ENCODE assay signal across 1 cellular context in the genomic region with DNA sequence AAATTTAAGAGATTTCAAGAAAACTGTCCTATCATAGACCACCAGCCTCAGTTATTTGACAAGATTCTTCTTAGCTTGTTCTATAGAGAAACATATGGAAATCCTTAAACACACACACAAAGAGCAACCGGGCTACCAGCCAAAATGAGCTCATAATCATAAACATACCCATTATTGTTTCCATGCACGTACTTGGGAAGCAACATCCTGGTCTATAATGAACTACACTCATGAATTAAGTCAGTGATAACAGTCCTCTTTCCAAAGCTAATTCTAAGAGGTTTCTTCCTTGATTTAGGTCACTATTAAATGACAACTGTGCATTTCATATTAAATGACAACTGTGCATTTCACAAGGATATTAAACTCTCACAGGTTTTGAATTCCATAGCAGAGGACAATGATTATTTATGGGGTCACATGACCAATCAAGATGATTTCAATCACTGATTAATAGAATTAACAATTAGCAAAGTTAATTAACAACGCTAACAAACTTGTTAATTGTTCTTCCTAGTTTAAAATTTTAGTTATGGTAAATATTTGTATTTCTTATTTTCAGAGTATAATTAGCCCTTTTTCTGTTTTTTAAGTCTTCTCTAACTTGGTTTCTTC.
TF ChIP-seq lines count a peak whose summit lies in the region.

No MANE protein-coding gene starts in this region.

TF ChIP-seq in HEK293, 187 proteins besides CTCF, POLR2A, EP300 and RAD21 (continued from another document and continues in another):
- TF ChIP-seq ZNF266 (tag by site-specific recombination; IDR thresholded peaks at IDR 0.05; ENCODE audit: low read depth), result no peak
- peak; percentile 98 for TF ChIP-seq SP7 (tag by site-specific recombination; IDR thresholded peaks at IDR 0.05)
- TF ChIP-seq ZNF610 (tag by site-specific recombination; IDR thresholded peaks at IDR 0.05; ENCODE audit: borderline replicate concordance), result no peak
- no peak for TF ChIP-seq ZNF529 (tag by site-specific recombination; IDR thresholded peaks at IDR 0.05; ENCODE audit: insufficient replicate concordance)
- TF ChIP-seq, protein P1, sequence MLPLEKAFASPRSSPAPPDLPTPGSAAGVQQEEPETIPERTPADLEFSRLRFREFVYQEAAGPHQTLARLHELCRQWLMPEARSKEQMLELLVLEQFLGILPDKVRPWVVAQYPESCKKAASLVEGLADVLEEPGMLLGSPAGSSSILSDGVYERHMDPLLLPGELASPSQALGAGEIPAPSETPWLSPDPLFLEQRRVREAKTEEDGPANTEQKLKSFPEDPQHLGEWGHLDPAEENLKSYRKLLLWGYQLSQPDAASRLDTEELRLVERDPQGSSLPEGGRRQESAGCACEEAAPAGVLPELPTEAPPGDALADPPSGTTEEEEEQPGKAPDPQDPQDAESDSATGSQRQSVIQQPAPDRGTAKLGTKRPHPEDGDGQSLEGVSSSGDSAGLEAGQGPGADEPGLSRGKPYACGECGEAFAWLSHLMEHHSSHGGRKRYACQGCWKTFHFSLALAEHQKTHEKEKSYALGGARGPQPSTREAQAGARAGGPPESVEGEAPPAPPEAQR (tag by site-specific recombination; IDR thresholded peaks at IDR 0.05), result no peak
- TF ChIP-seq, protein P2, sequence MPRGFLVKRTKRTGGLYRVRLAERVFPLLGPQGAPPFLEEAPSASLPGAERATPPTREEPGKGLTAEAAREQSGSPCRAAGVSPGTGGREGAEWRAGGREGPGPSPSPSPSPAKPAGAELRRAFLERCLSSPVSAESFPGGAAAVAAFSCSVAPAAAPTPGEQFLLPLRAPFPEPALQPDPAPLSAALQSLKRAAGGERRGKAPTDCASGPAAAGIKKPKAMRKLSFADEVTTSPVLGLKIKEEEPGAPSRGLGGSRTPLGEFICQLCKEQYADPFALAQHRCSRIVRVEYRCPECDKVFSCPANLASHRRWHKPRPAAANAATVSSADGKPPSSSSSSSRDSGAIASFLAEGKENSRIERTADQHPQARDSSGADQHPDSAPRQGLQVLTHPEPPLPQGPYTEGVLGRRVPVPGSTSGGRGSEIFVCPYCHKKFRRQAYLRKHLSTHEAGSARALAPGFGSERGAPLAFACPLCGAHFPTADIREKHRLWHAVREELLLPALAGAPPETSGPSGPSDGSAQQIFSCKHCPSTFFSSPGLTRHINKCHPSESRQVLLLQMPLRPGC (tag by site-specific recombination; IDR thresholded peaks at IDR 0.05), result peak; percentile 85
- no peak for TF ChIP-seq ZNF169 (tag by site-specific recombination; IDR thresholded peaks at IDR 0.05)
- TF ChIP-seq BCL11B (tag by site-specific recombination; IDR thresholded peaks at IDR 0.05; ENCODE audit: low read depth), result peak; percentile 67; the same call in 1 of the 2 replicates
- TF ChIP-seq, protein P3, sequence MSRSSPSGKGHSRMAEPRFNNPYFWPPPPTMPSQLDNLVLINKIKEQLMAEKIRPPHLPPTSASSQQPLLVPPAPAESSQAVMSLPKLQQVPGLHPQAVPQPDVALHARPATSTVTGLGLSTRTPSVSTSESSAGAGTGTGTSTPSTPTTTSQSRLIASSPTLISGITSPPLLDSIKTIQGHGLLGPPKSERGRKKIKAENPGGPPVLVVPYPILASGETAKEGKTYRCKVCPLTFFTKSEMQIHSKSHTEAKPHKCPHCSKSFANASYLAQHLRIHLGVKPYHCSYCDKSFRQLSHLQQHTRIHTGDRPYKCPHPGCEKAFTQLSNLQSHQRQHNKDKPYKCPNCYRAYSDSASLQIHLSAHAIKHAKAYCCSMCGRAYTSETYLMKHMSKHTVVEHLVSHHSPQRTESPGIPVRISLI (tag by site-specific recombination; IDR thresholded peaks at IDR 0.05), result 0 out of 2 replicates have a peak, but pooled peaks have one; percentile 17
- TF ChIP-seq REPIN1 (tag by site-specific recombination; IDR thresholded peaks at IDR 0.05; ENCODE audit: low read depth), result no peak; the same call in 1 of the 2 replicates
- no peak for TF ChIP-seq ZNF548 (tag by site-specific recombination; IDR thresholded peaks at IDR 0.05)
- no peak for TF ChIP-seq YY1 (tag by site-specific recombination; IDR thresholded peaks at IDR 0.05)
- 0 out of 2 replicates have a peak, but pooled peaks have one; percentile 49 for TF ChIP-seq HOXD13 (CRISPR knock-in tag; IDR thresholded peaks at IDR 0.05; ENCODE audit: borderline replicate concordance)
- TF ChIP-seq SCRT2 (tag by site-specific recombination; IDR thresholded peaks at IDR 0.05), result peak; percentile 79
- TF ChIP-seq, protein P4, sequence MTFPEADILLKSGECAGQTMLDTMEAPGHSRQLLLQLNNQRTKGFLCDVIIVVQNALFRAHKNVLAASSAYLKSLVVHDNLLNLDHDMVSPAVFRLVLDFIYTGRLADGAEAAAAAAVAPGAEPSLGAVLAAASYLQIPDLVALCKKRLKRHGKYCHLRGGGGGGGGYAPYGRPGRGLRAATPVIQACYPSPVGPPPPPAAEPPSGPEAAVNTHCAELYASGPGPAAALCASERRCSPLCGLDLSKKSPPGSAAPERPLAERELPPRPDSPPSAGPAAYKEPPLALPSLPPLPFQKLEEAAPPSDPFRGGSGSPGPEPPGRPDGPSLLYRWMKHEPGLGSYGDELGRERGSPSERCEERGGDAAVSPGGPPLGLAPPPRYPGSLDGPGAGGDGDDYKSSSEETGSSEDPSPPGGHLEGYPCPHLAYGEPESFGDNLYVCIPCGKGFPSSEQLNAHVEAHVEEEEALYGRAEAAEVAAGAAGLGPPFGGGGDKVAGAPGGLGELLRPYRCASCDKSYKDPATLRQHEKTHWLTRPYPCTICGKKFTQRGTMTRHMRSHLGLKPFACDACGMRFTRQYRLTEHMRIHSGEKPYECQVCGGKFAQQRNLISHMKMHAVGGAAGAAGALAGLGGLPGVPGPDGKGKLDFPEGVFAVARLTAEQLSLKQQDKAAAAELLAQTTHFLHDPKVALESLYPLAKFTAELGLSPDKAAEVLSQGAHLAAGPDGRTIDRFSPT (tag by site-specific recombination; IDR thresholded peaks at IDR 0.05), result peak; percentile 84
- 0 out of 2 replicates have a peak, but pooled peaks have one; percentile 39 for TF ChIP-seq KLF8 (tag by site-specific recombination; IDR thresholded peaks at IDR 0.05)
- TF ChIP-seq, protein P5, sequence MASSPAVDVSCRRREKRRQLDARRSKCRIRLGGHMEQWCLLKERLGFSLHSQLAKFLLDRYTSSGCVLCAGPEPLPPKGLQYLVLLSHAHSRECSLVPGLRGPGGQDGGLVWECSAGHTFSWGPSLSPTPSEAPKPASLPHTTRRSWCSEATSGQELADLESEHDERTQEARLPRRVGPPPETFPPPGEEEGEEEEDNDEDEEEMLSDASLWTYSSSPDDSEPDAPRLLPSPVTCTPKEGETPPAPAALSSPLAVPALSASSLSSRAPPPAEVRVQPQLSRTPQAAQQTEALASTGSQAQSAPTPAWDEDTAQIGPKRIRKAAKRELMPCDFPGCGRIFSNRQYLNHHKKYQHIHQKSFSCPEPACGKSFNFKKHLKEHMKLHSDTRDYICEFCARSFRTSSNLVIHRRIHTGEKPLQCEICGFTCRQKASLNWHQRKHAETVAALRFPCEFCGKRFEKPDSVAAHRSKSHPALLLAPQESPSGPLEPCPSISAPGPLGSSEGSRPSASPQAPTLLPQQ (tag by site-specific recombination; IDR thresholded peaks at IDR 0.05), result peak; percentile 42; the same call in 1 of the 2 replicates
- TF ChIP-seq ZNF214 (tag by site-specific recombination; IDR thresholded peaks at IDR 0.05; ENCODE audit: borderline replicate concordance), result no peak
- TF ChIP-seq ZFP69B (tag by site-specific recombination; IDR thresholded peaks at IDR 0.05), result peak; percentile 48; the same call in 1 of the 2 replicates
- TF ChIP-seq, protein P6, sequence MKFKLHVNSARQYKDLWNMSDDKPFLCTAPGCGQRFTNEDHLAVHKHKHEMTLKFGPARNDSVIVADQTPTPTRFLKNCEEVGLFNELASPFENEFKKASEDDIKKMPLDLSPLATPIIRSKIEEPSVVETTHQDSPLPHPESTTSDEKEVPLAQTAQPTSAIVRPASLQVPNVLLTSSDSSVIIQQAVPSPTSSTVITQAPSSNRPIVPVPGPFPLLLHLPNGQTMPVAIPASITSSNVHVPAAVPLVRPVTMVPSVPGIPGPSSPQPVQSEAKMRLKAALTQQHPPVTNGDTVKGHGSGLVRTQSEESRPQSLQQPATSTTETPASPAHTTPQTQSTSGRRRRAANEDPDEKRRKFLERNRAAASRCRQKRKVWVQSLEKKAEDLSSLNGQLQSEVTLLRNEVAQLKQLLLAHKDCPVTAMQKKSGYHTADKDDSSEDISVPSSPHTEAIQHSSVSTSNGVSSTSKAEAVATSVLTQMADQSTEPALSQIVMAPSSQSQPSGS (tag by site-specific recombination; IDR thresholded peaks at IDR 0.05; ENCODE audit: low read depth), result peak; percentile 61
- TF ChIP-seq SCRT1 (tag by site-specific recombination; IDR thresholded peaks at IDR 0.05; ENCODE audit: borderline replicate concordance), result 0 out of 2 replicates have a peak, but pooled peaks have one; percentile 32
- TF ChIP-seq ZEB2 (tag by site-specific recombination; IDR thresholded peaks at IDR 0.05), result peak; percentile 96
- TF ChIP-seq, protein P7, sequence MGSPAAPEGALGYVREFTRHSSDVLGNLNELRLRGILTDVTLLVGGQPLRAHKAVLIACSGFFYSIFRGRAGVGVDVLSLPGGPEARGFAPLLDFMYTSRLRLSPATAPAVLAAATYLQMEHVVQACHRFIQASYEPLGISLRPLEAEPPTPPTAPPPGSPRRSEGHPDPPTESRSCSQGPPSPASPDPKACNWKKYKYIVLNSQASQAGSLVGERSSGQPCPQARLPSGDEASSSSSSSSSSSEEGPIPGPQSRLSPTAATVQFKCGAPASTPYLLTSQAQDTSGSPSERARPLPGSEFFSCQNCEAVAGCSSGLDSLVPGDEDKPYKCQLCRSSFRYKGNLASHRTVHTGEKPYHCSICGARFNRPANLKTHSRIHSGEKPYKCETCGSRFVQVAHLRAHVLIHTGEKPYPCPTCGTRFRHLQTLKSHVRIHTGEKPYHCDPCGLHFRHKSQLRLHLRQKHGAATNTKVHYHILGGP (tag by site-specific recombination; IDR thresholded peaks at IDR 0.05), result 0 out of 2 replicates have a peak, but pooled peaks have one; percentile 8
- TF ChIP-seq ZNF629 (tag by site-specific recombination; IDR thresholded peaks at IDR 0.05), result peak; percentile 90
- TF ChIP-seq, protein P8, sequence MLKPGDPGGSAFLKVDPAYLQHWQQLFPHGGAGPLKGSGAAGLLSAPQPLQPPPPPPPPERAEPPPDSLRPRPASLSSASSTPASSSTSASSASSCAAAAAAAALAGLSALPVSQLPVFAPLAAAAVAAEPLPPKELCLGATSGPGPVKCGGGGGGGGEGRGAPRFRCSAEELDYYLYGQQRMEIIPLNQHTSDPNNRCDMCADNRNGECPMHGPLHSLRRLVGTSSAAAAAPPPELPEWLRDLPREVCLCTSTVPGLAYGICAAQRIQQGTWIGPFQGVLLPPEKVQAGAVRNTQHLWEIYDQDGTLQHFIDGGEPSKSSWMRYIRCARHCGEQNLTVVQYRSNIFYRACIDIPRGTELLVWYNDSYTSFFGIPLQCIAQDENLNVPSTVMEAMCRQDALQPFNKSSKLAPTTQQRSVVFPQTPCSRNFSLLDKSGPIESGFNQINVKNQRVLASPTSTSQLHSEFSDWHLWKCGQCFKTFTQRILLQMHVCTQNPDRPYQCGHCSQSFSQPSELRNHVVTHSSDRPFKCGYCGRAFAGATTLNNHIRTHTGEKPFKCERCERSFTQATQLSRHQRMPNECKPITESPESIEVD (tag by site-specific recombination; IDR thresholded peaks at IDR 0.05), result peak; percentile 88
- TF ChIP-seq ZNF747 (tag by site-specific recombination; IDR thresholded peaks at IDR 0.05), result no peak
- no peak for TF ChIP-seq ZNF707 (tag by site-specific recombination; IDR thresholded peaks at IDR 0.05)
- TF ChIP-seq ZNF24 (tag by site-specific recombination; IDR thresholded peaks at IDR 0.05), result peak; percentile 77
- TF ChIP-seq ZNF549 (tag by site-specific recombination; IDR thresholded peaks at IDR 0.05), result no peak; the same call in 1 of the 2 replicates
- no peak for TF ChIP-seq ZNF16 (tag by site-specific recombination; IDR thresholded peaks at IDR 0.05; ENCODE audit: low read depth)
- TF ChIP-seq, protein P9, sequence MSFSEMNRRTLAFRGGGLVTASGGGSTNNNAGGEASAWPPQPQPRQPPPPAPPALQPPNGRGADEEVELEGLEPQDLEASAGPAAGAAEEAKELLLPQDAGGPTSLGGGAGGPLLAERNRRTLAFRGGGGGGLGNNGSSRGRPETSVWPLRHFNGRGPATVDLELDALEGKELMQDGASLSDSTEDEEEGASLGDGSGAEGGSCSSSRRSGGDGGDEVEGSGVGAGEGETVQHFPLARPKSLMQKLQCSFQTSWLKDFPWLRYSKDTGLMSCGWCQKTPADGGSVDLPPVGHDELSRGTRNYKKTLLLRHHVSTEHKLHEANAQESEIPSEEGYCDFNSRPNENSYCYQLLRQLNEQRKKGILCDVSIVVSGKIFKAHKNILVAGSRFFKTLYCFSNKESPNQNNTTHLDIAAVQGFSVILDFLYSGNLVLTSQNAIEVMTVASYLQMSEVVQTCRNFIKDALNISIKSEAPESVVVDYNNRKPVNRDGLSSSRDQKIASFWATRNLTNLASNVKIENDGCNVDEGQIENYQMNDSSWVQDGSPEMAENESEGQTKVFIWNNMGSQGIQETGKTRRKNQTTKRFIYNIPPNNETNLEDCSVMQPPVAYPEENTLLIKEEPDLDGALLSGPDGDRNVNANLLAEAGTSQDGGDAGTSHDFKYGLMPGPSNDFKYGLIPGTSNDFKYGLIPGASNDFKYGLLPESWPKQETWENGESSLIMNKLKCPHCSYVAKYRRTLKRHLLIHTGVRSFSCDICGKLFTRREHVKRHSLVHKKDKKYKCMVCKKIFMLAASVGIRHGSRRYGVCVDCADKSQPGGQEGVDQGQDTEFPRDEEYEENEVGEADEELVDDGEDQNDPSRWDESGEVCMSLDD (tag by site-specific recombination; IDR thresholded peaks at IDR 0.05), result no peak
- TF ChIP-seq, protein P10, sequence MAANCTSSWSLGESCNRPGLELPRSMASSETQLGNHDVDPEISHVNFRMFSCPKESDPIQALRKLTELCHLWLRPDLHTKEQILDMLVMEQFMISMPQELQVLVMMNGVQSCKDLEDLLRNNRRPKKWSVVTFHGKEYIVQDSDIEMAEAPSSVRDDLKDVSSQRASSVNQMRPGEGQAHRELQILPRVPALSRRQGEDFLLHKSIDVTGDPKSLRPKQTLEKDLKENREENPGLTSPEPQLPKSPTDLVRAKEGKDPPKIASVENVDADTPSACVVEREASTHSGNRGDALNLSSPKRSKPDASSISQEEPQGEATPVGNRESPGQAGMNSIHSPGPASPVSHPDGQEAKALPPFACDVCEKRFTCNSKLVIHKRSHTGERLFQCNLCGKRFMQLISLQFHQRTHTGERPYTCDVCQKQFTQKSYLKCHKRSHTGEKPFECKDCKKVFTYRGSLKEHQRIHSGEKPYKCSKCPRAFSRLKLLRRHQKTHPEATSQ (tag by site-specific recombination; IDR thresholded peaks at IDR 0.05), result no peak
- TF ChIP-seq SETDB1 (IDR thresholded peaks at IDR 0.05; ENCODE audit: insufficient read length, low read length), result no peak
- TF ChIP-seq ZNF202 (tag by site-specific recombination; IDR thresholded peaks at IDR 0.05; ENCODE audit: borderline replicate concordance), result no peak
- TF ChIP-seq ZNF558 (tag by site-specific recombination; IDR thresholded peaks at IDR 0.05), result peak; percentile 79; the same call in 1 of the 2 replicates
- peak; percentile 97 for TF ChIP-seq IKZF3 (tag by site-specific recombination; IDR thresholded peaks at IDR 0.05)
- no peak for TF ChIP-seq ZNF473 (tag by site-specific recombination; IDR thresholded peaks at IDR 0.05)
- TF ChIP-seq ZNF660 (tag by site-specific recombination; IDR thresholded peaks at IDR 0.05), result peak; percentile 69
